In the genomic region with DNA sequence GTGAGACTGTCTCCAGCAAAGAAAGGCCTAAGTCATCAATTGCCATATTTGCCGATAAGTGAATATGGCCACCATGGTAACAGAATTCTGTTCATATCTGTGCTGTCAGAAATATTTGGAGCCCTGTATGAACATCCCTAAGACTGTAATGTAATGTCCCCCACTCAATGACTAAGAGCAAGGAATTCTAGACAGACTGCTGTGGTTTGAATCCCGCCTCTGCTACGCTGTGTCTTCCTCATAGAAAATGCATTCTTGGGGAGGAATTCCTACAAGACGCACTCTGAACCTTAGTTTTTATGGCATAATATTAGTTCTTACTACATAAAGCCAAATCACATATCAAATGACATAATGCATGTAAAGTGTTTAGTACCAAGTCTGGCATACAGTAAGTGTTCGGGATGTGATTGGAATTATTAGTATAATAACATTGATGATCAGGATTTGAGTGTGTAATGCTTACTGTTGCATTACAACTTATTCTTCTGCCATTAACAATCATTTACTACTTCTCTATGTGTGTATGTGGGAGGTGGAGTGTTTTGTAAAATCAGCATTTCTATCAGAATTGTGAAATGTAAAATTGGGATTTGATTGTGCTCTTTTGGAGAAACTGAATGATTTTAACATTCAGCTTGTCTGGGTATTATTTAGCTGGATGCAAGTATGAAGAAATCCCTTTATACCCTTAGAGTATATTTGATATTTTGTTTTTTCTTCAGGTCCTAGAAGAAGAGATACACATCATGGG, we compare ENCODE assay signal across 20 cellular contexts.
DNase-seq lines count a peak whose midpoint lies in the region; ATAC-seq, FAIRE-seq and TF ChIP-seq lines count a peak whose summit lies in the region.
"Had no signal": no experiment of that assay in that cellular context is flagged by ENCODE, and none has a peak within 500 bp of the region (broad histone marks: within the 10 kb centered on the region; RNA-seq: fewer than 3 reads in every experiment).

No MANE protein-coding gene starts in this region.

- TF ChIP-seq CTCF in A549 (IDR thresholded peaks at IDR 0.05) (no peak), astrocyte (IDR thresholded peaks at IDR 0.05; ENCODE audit: insufficient read depth, low read depth, low read length) (no peak), nephron progenitor cell (IDR thresholded peaks at IDR 0.05) (no peak)
- no peak for TF ChIP-seq CTCF in CD8-positive, alpha-beta T cell (IDR thresholded peaks at IDR 0.05)

- no peak overlapping the region for H2AFZ ChIP-seq in astrocyte (ENCODE audit: low read depth, low read length)

- H3K9ac ChIP-seq in astrocyte (ENCODE audit: low read length): no peak overlapping the region
- H3K9ac ChIP-seq: BLaER1 had no signal

- WGBS in A549 (ENCODE audit: missing lambda C conversion rate): 84% methylated on average over 5 of the region's 5 CpGs

- no peaks in the 10 kb centered on the region for H3K27me3 Mint-ChIP-seq in CD8-positive, alpha-beta T cell (ENCODE audit: low read depth)
- no peaks in the 10 kb centered on the region for H3K27me3 Mint-ChIP-seq in astrocyte (ENCODE audit: low read depth, unreplicated experiment)
- peaks cover 8% of the 10 kb centered on the region for H3K27me3 Mint-ChIP-seq in nephron progenitor cell (ENCODE audit: low read depth, poor library complexity)

- no peak overlapping the region for H3K4me3 ChIP-seq in A549
- no peak overlapping the region for H3K4me3 ChIP-seq in CD8-positive, alpha-beta T cell (ENCODE audit: low read depth, low read length)
- H3K4me3 ChIP-seq in astrocyte (ENCODE audit: insufficient read depth, low read depth, low read length): no peak overlapping the region
- H3K4me3 ChIP-seq: BLaER1, SK-N-MC had no signal

- CTCF ChIA-PET in A549 (lab: Yijun Ruan, JAX): no interaction called here
- CTCF ChIA-PET in CD8-positive, alpha-beta T cell (lab: Charles Lee): interaction anchor here (1.2 to 4.4 kb wide), 7 partner anchors 8 to 49 kb away, joined by 3 to 17 read pairs (median 6); no protein-coding TSS in a partner anchor

- H3K4me1 ChIP-seq in A549 (no peaks in the 10 kb centered on the region), astrocyte (ENCODE audit: insufficient read depth, low read length) (no peaks in the 10 kb centered on the region)
- peaks cover 35% of the 10 kb centered on the region for H3K4me1 ChIP-seq in CD8-positive, alpha-beta T cell (ENCODE audit: insufficient read depth, low read length)
- H3K4me1 ChIP-seq: Caco-2 had no signal

- no peaks in the 10 kb centered on the region for H3K79me2 ChIP-seq in astrocyte (ENCODE audit: insufficient read depth, low read length)

- POLR2A ChIA-PET in A549 (lab: Yijun Ruan, JAX): no interaction called here
- POLR2A ChIA-PET in CD8-positive, alpha-beta T cell (lab: Charles Lee): no interaction called here

- H3K4me2 ChIP-seq in A549: no peak overlapping the region
- H3K4me2 ChIP-seq in astrocyte (ENCODE audit: low read length): no peak overlapping the region

- no peaks in the 10 kb centered on the region for H4K20me1 ChIP-seq in astrocyte (ENCODE audit: insufficient read depth, low read length)
- H4K20me1 ChIP-seq: BLaER1 had no signal

- peaks cover under 1% of the 10 kb centered on the region for H3K36me3 Mint-ChIP-seq in CD8-positive, alpha-beta T cell
- H3K36me3 Mint-ChIP-seq in astrocyte (ENCODE audit: low read depth, unreplicated experiment) (no peaks in the 10 kb centered on the region), nephron progenitor cell (ENCODE audit: low read depth) (no peaks in the 10 kb centered on the region)

- no peak for TF ChIP-seq POLR2A in A549 (IDR thresholded peaks at IDR 0.05; ENCODE audit: low read length)

- peak overlapping the region; percentile 52 for H3K27ac Mint-ChIP-seq in CD8-positive, alpha-beta T cell
- peak overlapping the region; percentile 91 for H3K27ac Mint-ChIP-seq in astrocyte (ENCODE audit: unreplicated experiment)
- H3K27ac Mint-ChIP-seq in nephron progenitor cell: no peak overlapping the region

- intact Hi-C loops in CD8-positive, alpha-beta T cell (cut with DNase I, micrococcal nuclease): no loop called here

- no peak for FAIRE-seq in A549 (lab: Jason Lieb, UNC)
- no peak for FAIRE-seq in astrocyte (lab: Jason Lieb, UNC)
- peak; percentile 5 for FAIRE-seq in islet of Langerhans (lab: Jason Lieb, UNC)
- FAIRE-seq: A204.1, GM19239, H1 had no signal

- H3K27ac ChIP-seq in A549 (no peak overlapping the region), astrocyte (ENCODE audit: low read depth, low read length) (no peak overlapping the region)
- H3K27ac ChIP-seq in CD8-positive, alpha-beta T cell (ENCODE audit: low read depth, low read length): no peak overlapping the region
- H3K27ac ChIP-seq: SK-N-MC had no signal

- no peak for TF ChIP-seq EP300 in A549 (IDR thresholded peaks at IDR 0.05)

- H3K27me3 ChIP-seq in CD8-positive, alpha-beta T cell (ENCODE audit: insufficient read depth, low read length): no peaks in the 10 kb centered on the region
- H3K27me3 ChIP-seq in astrocyte (ENCODE audit: insufficient read depth, low read length): no peaks in the 10 kb centered on the region
- H3K27me3 ChIP-seq: BLaER1 had no signal

- no peaks in the 10 kb centered on the region for H3K36me3 ChIP-seq in CD8-positive, alpha-beta T cell (ENCODE audit: insufficient read depth, low read length)
- H3K36me3 ChIP-seq in astrocyte (ENCODE audit: insufficient read depth, low read length): no peaks in the 10 kb centered on the region
- H3K36me3 ChIP-seq: BLaER1 had no signal

- no peak overlapping the region for H3K4me3 Mint-ChIP-seq in CD8-positive, alpha-beta T cell
- H3K4me3 Mint-ChIP-seq in astrocyte (ENCODE audit: unreplicated experiment) (no peak overlapping the region), nephron progenitor cell (no peak overlapping the region)

- H3K9me3 Mint-ChIP-seq in CD8-positive, alpha-beta T cell: peaks cover under 1% of the 10 kb centered on the region
- H3K9me3 Mint-ChIP-seq in astrocyte (ENCODE audit: unreplicated experiment) (peaks cover 5% of the 10 kb centered on the region), nephron progenitor cell (peaks cover 18% of the 10 kb centered on the region)

- peaks cover 70% of the 10 kb centered on the region for H3K4me1 Mint-ChIP-seq in CD8-positive, alpha-beta T cell (ENCODE audit: low read depth)
- H3K4me1 Mint-ChIP-seq in astrocyte (ENCODE audit: low read depth, unreplicated experiment): peaks cover 31% of the 10 kb centered on the region
- H3K4me1 Mint-ChIP-seq in nephron progenitor cell: peaks cover 12% of the 10 kb centered on the region

- DNase-seq in A549 (ENCODE audit: low read depth in 1 of 2, low spot score in 1 of 2) (no peak), astrocyte (ENCODE audit: low read depth) (no peak), 8988T (no peak), nephron progenitor cell (no peak)
- no peak for DNase-seq in CD8-positive, alpha-beta T cell
- no peak for DNase-seq in stimulated activated naive CD8-positive, alpha-beta T cell treated with anti-CD3 and anti-CD28 coated beads, Interleukin-15, Interleukin-2, amounts not matched to agents 100 U/mL and 50 U/mL, for 24 hours
- DNase-seq: Caco-2, GDM1, KBM-7, NCI-H1105 treated with DMSO at 0.1 percent for 48 hours, NCI-H510A, NCI-H774, Right ventricle myocardium superior had no signal

- H3K9me3 ChIP-seq in A549 (no peaks in the 10 kb centered on the region), astrocyte (ENCODE audit: insufficient read depth, low read depth, low read length) (peaks cover 3% of the 10 kb centered on the region)
- no peaks in the 10 kb centered on the region for H3K9me3 ChIP-seq in CD8-positive, alpha-beta T cell (ENCODE audit: low read length)
- H3K9me3 ChIP-seq: Caco-2 had no signal

- no peak for TF ChIP-seq RAD21 in A549 (conservative IDR thresholded peaks at IDR 0.05 in 1 of 2, IDR thresholded peaks at IDR 0.05 in 1 of 2)

- ATAC-seq in A549 (no peak), GM19324 (IDR thresholded peaks at IDR 0.05; ENCODE audit: low FRiP score, unreplicated experiment) (no peak)
- ATAC-seq in CD8-positive, alpha-beta T cell: no peak
- no peak for ATAC-seq in stimulated activated naive CD8-positive, alpha-beta T cell treated with anti-CD3 and anti-CD28 coated beads, Interleukin-15, Interleukin-2, amounts not matched to agents 100 U/mL and 50 U/mL, for 24 hours

TF ChIP-seq in A549, 52 proteins besides CTCF, POLR2A, EP300 and RAD21:
- TF ChIP-seq, protein P1, sequence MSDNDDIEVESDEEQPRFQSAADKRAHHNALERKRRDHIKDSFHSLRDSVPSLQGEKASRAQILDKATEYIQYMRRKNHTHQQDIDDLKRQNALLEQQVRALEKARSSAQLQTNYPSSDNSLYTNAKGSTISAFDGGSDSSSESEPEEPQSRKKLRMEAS (IDR thresholded peaks at IDR 0.05): no peak
- TF ChIP-seq MAFK (IDR thresholded peaks at IDR 0.05; ENCODE audit: partially characterized antibody) (peak; percentile 34), CBX2 (IDR thresholded peaks at IDR 0.05; ENCODE audit: borderline replicate concordance, low read depth) (no peak), ZC3H11A (IDR thresholded peaks at IDR 0.05) (no peak)
- TF ChIP-seq, protein P2, sequence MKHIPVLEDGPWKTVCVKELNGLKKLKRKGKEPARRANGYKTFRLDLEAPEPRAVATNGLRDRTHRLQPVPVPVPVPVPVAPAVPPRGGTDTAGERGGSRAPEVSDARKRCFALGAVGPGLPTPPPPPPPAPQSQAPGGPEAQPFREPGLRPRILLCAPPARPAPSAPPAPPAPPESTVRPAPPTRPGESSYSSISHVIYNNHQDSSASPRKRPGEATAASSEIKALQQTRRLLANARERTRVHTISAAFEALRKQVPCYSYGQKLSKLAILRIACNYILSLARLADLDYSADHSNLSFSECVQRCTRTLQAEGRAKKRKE (CRISPR knock-in tag; IDR thresholded peaks at IDR 0.05; ENCODE audit: low read depth): no peak
TF ChIP-seq in A549: peak in this region for 1.
